Comparison of ENCODE assay signal across 35 cellular contexts in the genomic region with DNA sequence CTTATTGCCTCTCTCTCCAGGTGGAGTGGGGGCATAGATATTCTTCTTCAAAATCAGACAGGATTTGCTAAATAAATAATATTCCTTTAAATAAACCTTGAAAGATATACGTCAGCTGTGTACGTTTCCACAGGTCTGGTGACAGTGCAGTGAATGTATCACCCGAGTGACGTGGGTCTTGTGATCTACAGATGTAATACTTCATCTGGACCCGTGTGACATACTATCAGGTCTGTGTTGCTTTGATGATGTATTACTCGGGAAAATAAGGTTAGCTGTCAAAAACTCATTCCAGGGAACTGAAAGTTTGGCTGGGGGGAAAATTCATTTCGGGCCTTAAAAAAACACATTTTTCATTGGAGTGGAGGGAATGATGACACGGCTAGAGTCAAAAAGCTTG.
"Had no signal": no experiment of that assay in that cellular context is flagged by ENCODE, and none has a peak within 500 bp of the region (broad histone marks: within the 10 kb centered on the region; RNA-seq: fewer than 3 reads in every experiment).

No MANE protein-coding gene starts in this region.

- H3K4me3 ChIP-seq: MG63 had no signal

- H3K36me3 ChIP-seq: MG63 had no signal

- DNase-seq: Karpas-422, Kasumi-1, MG63, MM.1S, MV-4-11, NCI-H1048, NCI-H1092, NCI-H1092 treated with DMSO at 0.1 percent for 48 hours, NCI-H1105, NCI-H1105 treated with DMSO at 0.1 percent for 48 hours, NCI-H1417, NCI-H1417 treated with DMSO at 0.1 percent for 48 hours, NCI-H1436, NCI-H1436 treated with DMSO at 0.1 percent for 48 hours, NCI-H146, NCI-H1694, NCI-H1694 treated with DMSO at 0.1 percent for 48 hours, NCI-H187, NCI-H187 treated with DMSO at 0.1 percent for 48 hours, NCI-H1930, NCI-H2029, NCI-H2029 treated with DMSO at 0.1 percent for 48 hours, NCI-H2081, NCI-H2081 treated with DMSO at 0.1 percent for 48 hours, NCI-H2107, NCI-H2171, NCI-H2171 treated with DMSO at 0.1 percent for 48 hours, NCI-H226, NCI-H345, NCI-H446, NCI-H446 treated with DMSO at 0.1 percent for 48 hours, NCI-H510A, NCI-H510A treated with DMSO at 0.1 percent for 48 hours, NCI-H524 had no signal

- H3K4me2 ChIP-seq: KMS-11 had no signal

- H3K27ac ChIP-seq: KMS-11 had no signal

- H3K9ac ChIP-seq: KMS-11 had no signal

- H3K27me3 ChIP-seq: MG63 had no signal

- H3K9me3 ChIP-seq: MG63 had no signal
